ENCODE assay signal across 1 cellular context in genomic region chr12:93145086-93145485, GRCh38.
TF ChIP-seq lines count a peak whose summit lies in the region.

No MANE protein-coding gene starts in this region.

TF ChIP-seq in HepG2, 621 proteins besides CTCF, POLR2A, EP300 and RAD21 (continued from another document):
- TF ChIP-seq, protein P1, sequence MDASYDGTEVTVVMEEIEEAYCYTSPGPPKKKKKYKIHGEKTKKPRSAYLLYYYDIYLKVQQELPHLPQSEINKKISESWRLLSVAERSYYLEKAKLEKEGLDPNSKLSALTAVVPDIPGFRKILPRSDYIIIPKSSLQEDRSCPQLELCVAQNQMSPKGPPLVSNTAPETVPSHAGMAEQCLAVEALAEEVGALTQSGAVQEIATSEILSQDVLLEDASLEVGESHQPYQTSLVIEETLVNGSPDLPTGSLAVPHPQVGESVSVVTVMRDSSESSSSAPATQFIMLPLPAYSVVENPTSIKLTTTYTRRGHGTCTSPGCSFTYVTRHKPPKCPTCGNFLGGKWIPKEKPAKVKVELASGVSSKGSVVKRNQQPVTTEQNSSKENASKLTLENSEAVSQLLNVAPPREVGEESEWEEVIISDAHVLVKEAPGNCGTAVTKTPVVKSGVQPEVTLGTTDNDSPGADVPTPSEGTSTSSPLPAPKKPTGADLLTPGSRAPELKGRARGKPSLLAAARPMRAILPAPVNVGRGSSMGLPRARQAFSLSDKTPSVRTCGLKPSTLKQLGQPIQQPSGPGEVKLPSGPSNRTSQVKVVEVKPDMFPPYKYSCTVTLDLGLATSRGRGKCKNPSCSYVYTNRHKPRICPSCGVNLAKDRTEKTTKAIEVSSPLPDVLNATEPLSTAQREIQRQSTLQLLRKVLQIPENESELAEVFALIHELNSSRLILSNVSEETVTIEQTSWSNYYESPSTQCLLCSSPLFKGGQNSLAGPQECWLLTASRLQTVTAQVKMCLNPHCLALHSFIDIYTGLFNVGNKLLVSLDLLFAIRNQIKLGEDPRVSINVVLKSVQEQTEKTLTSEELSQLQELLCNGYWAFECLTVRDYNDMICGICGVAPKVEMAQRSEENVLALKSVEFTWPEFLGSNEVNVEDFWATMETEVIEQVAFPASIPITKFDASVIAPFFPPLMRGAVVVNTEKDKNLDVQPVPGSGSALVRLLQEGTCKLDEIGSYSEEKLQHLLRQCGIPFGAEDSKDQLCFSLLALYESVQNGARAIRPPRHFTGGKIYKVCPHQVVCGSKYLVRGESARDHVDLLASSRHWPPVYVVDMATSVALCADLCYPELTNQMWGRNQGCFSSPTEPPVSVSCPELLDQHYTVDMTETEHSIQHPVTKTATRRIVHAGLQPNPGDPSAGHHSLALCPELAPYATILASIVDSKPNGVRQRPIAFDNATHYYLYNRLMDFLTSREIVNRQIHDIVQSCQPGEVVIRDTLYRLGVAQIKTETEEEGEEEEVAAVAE (CRISPR knock-in tag; IDR thresholded peaks at IDR 0.05; ENCODE audit: borderline replicate concordance): no peak
- TF ChIP-seq NFIB (CRISPR knock-in tag; IDR thresholded peaks at IDR 0.05; ENCODE audit: borderline replicate concordance) (no peak), SALL1 (CRISPR knock-in tag; IDR thresholded peaks at IDR 0.05) (no peak), ZNF670 (CRISPR knock-in tag; IDR thresholded peaks at IDR 0.05; ENCODE audit: borderline replicate concordance) (no peak), ZBTB40 (IDR thresholded peaks at IDR 0.05) (no peak), ZBTB40 (CRISPR knock-in tag; IDR thresholded peaks at IDR 0.05) (no peak), RAD51 (IDR thresholded peaks at IDR 0.05; ENCODE audit: borderline replicate concordance) (no peak), ZBTB2 (CRISPR knock-in tag; IDR thresholded peaks at IDR 0.05; ENCODE audit: low read depth) (no peak), MTA3 (CRISPR knock-in tag; IDR thresholded peaks at IDR 0.05) (no peak), ZNF773 (CRISPR knock-in tag; IDR thresholded peaks at IDR 0.05; ENCODE audit: borderline replicate concordance) (no peak)
